In genomic region chr12:86247871-86248270, GRCh38 we compare ENCODE assay signal across 8 cellular contexts.
"Had no signal": no experiment of that assay in that cellular context is flagged by ENCODE, and none has a peak within 500 bp of the region (broad histone marks: within the 10 kb centered on the region; RNA-seq: fewer than 3 reads in every experiment).

No MANE protein-coding gene starts in this region.

- ATAC-seq: GM23338, HepG2 had no signal

- H3K4me2 ChIP-seq: GM23338, KMS-11 had no signal

- H3K27ac ChIP-seq: HL-60, KMS-11 had no signal

- H3K4me3 ChIP-seq: GM23338 had no signal

- H3K9ac ChIP-seq: KMS-11 had no signal

- DNase-seq: H9, HCEC 1CT, Karpas-422, KBM-7 had no signal
